In the genomic region with DNA sequence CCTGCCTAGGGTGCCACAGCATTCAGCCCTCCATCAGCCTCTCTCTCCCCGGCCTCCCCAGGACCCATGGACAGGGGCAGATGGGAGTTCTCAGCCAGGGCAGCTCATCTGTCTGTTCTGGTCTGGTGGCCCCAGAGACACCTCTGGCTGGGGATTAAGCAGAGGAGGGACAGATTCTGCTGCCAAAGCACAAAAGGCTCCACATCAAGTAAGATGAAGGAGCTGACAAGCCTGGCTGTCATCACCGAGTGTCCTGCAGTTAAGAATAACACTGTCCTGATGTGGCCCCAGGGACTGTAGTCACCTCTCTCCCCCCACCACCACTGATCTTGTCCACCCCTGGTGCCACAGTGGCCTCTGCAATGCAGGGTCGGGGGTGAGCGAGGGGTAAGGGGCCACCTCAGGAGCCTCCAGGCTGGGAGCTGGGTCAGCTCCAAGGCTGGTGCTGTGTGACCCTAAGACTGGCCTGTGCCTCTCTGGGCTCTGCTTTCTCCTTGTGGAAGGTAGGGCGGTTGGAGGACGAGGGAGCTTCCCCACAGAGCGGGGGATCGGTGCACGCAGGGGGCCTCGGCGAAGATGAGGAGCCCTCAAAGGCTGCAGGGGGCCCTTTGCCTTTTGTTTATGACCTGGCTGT, we compare ENCODE assay signal across 1 cellular context.
TF ChIP-seq lines count a peak whose summit lies in the region.

No MANE protein-coding gene starts in this region.

TF ChIP-seq in K562, 482 proteins besides CTCF, POLR2A, EP300 and RAD21:
- 0 out of 2 replicates have a peak, but pooled peaks have one; percentile 10 for TF ChIP-seq ZNF316 (IDR thresholded peaks at IDR 0.05)
- TF ChIP-seq, protein P1, sequence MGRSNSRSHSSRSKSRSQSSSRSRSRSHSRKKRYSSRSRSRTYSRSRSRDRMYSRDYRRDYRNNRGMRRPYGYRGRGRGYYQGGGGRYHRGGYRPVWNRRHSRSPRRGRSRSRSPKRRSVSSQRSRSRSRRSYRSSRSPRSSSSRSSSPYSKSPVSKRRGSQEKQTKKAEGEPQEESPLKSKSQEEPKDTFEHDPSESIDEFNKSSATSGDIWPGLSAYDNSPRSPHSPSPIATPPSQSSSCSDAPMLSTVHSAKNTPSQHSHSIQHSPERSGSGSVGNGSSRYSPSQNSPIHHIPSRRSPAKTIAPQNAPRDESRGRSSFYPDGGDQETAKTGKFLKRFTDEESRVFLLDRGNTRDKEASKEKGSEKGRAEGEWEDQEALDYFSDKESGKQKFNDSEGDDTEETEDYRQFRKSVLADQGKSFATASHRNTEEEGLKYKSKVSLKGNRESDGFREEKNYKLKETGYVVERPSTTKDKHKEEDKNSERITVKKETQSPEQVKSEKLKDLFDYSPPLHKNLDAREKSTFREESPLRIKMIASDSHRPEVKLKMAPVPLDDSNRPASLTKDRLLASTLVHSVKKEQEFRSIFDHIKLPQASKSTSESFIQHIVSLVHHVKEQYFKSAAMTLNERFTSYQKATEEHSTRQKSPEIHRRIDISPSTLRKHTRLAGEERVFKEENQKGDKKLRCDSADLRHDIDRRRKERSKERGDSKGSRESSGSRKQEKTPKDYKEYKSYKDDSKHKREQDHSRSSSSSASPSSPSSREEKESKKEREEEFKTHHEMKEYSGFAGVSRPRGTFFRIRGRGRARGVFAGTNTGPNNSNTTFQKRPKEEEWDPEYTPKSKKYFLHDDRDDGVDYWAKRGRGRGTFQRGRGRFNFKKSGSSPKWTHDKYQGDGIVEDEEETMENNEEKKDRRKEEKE (IDR thresholded peaks at IDR 0.05; ENCODE audit: borderline replicate concordance in 1 of 2, control insufficient read depth in 1 of 2, low read depth in 2 of 2, low read length in 1 of 2) = no peak
- TF ChIP-seq BCOR (IDR thresholded peaks at IDR 0.05) = peak; percentile 89
- TF ChIP-seq, protein P2, sequence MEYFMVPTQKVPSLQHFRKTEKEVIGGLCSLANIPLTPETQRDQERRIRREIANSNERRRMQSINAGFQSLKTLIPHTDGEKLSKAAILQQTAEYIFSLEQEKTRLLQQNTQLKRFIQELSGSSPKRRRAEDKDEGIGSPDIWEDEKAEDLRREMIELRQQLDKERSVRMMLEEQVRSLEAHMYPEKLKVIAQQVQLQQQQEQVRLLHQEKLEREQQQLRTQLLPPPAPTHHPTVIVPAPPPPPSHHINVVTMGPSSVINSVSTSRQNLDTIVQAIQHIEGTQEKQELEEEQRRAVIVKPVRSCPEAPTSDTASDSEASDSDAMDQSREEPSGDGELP (CRISPR knock-in tag; IDR thresholded peaks at IDR 0.05; ENCODE audit: borderline replicate concordance) = 0 out of 2 replicates have a peak, but pooled peaks have one; percentile 19
- no peak for TF ChIP-seq COPS2 (conservative IDR thresholded peaks at IDR 0.05)
- TF ChIP-seq KLF10 (CRISPR knock-in tag; IDR thresholded peaks at IDR 0.05) = no peak
- no peak for TF ChIP-seq NR2F6 (CRISPR knock-in tag; IDR thresholded peaks at IDR 0.05)
- TF ChIP-seq SMARCA5 (IDR thresholded peaks at IDR 0.05) = peak; percentile 66; the same call in 1 of the 2 replicates
- TF ChIP-seq ZNF347 (CRISPR knock-in tag; IDR thresholded peaks at IDR 0.05; ENCODE audit: low read depth) = no peak
- TF ChIP-seq MEIS2 (IDR thresholded peaks at IDR 0.05; ENCODE audit: partially characterized antibody) = peak; percentile 66
- no peak for TF ChIP-seq BACH1 (tag; IDR thresholded peaks at IDR 0.05)
- no peak for TF ChIP-seq MAFG (tag; conservative IDR thresholded peaks at IDR 0.05)
- no peak for TF ChIP-seq GATA2 (CRISPR knock-in tag; IDR thresholded peaks at IDR 0.05)
- TF ChIP-seq POLR2AphosphoS5 (IDR thresholded peaks at IDR 0.05; ENCODE audit: control insufficient read depth, insufficient read depth, low read depth, low read length) = no peak
- TF ChIP-seq KDM1A (IDR thresholded peaks at IDR 0.05) = peak; percentile 38 to 69; a peak in 3 of 4 replicates
- TF ChIP-seq, protein P3, sequence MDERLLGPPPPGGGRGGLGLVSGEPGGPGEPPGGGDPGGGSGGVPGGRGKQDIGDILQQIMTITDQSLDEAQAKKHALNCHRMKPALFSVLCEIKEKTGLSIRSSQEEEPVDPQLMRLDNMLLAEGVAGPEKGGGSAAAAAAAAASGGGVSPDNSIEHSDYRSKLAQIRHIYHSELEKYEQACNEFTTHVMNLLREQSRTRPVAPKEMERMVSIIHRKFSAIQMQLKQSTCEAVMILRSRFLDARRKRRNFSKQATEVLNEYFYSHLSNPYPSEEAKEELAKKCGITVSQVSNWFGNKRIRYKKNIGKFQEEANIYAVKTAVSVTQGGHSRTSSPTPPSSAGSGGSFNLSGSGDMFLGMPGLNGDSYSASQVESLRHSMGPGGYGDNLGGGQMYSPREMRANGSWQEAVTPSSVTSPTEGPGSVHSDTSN (CRISPR knock-in tag; IDR thresholded peaks at IDR 0.05; ENCODE audit: low read depth) = no peak
- TF ChIP-seq, protein P3 (tag; conservative IDR thresholded peaks at IDR 0.05; ENCODE audit: low read depth) = peak; percentile 88
- TF ChIP-seq BCL6 (CRISPR knock-in tag; IDR thresholded peaks at IDR 0.05) = no peak
- TF ChIP-seq BRF1 (IDR thresholded peaks at IDR 0.05; ENCODE audit: borderline replicate concordance, extremely low read depth, insufficient read length) = no peak
- TF ChIP-seq, protein P4, sequence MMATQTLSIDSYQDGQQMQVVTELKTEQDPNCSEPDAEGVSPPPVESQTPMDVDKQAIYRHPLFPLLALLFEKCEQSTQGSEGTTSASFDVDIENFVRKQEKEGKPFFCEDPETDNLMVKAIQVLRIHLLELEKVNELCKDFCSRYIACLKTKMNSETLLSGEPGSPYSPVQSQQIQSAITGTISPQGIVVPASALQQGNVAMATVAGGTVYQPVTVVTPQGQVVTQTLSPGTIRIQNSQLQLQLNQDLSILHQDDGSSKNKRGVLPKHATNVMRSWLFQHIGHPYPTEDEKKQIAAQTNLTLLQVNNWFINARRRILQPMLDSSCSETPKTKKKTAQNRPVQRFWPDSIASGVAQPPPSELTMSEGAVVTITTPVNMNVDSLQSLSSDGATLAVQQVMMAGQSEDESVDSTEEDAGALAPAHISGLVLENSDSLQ (IDR thresholded peaks at IDR 0.05) = 0 out of 2 replicates have a peak, but pooled peaks have one; percentile 30
- TF ChIP-seq ZFP36 (IDR thresholded peaks at IDR 0.05; ENCODE audit: low read depth, low read length, partially characterized antibody) = peak; percentile 83
- no peak for TF ChIP-seq ZNF232 (CRISPR knock-in tag; IDR thresholded peaks at IDR 0.05)
- TF ChIP-seq, protein P5, sequence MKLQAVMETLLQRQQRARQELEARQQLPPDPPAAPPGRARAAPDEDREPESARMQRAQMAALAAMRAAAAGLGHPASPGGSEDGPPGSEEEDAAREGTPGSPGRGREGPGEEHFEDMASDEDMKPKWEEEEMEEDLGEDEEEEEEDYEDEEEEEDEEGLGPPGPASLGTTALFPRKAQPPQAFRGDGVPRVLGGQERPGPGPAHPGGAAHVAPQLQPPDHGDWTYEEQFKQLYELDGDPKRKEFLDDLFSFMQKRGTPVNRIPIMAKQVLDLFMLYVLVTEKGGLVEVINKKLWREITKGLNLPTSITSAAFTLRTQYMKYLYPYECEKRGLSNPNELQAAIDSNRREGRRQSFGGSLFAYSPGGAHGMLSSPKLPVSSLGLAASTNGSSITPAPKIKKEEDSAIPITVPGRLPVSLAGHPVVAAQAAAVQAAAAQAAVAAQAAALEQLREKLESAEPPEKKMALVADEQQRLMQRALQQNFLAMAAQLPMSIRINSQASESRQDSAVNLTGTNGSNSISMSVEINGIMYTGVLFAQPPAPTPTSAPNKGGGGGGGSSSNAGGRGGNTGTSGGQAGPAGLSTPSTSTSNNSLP (IDR thresholded peaks at IDR 0.05; ENCODE audit: borderline replicate concordance, low read depth, low read length) = no peak
- TF ChIP-seq ZBTB8A (IDR thresholded peaks at IDR 0.05; ENCODE audit: partially characterized antibody) = no peak
